ENCODE assay signal across 8 cellular contexts in genomic region chr11:47979378-47980092, GRCh38. TPM values are rescaled to one million over a fixed set of nuclear protein-coding genes. Genes with fewer than 3 reads are reported as not detected.
DNase-seq lines count a peak whose midpoint lies in the region; ATAC-seq and TF ChIP-seq lines count a peak whose summit lies in the region.

No MANE protein-coding gene starts in this region.

- no peak for TF ChIP-seq EP300 in SK-N-SH (IDR thresholded peaks at IDR 0.05; ENCODE audit: borderline replicate concordance in 1 of 2, low read depth in 1 of 2, low read length in 1 of 2)

- H3K79me2 ChIP-seq in SK-N-SH (ENCODE audit: insufficient read depth): peaks cover 37% of the 10 kb centered on the region

- H2AFZ ChIP-seq in SK-N-SH (ENCODE audit: low read depth): peak overlapping the region; percentile 87; the same call in 1 of the 2 replicates

- no peak for TF ChIP-seq RAD21 in SK-N-SH (IDR thresholded peaks at IDR 0.05; ENCODE audit: low read length)

- ATAC-seq in HG02884 (IDR thresholded peaks at IDR 0.05; ENCODE audit: unreplicated experiment) (no peak), HG03196 (IDR thresholded peaks at IDR 0.05; ENCODE audit: unreplicated experiment) (no peak)

- no peak overlapping the region for H3K27ac Mint-ChIP-seq in glutamatergic neuron (ENCODE audit: unreplicated experiment)

- DNase-seq in NCI-H146 (lab: John Stamatoyannopoulos, UW) (peak; percentile 23), NCI-H146 treated with DMSO at 0.1 percent for 48 hours (lab: John Stamatoyannopoulos, UW; ENCODE audit: unreplicated experiment) (no peak), SK-N-SH (peak; percentile 54), glutamatergic neuron (no peak), prostate gland (ENCODE audit: low spot score) (no peak), mucosa of gallbladder (ENCODE audit: low spot score) (no peak)

- H3K4me3 ChIP-seq in SK-N-SH (ENCODE audit: low read depth in 2 of 2, low read length in 1 of 2) (peak overlapping the region; percentile 22 to 70; a peak in 3 of 4 replicates), prostate gland (peak overlapping the region; percentile 72 to 91)

- H3F3A ChIP-seq in SK-N-SH (replicated peaks; ENCODE audit: insufficient read depth): peaks cover 16% of the 10 kb centered on the region

- intact Hi-C loops in prostate gland (cut with DNase I): no loop called here

- H3K4me1 ChIP-seq in SK-N-SH (ENCODE audit: control insufficient read depth in 1 of 2, insufficient read depth in 2 of 2, low read depth in 1 of 2, low read length in 1 of 2) (peaks cover 11 to 22% of the 10 kb centered on the region in 2 experiments; a peak in 2 of 4 replicates), prostate gland (replicated peaks) (peaks cover 2% of the 10 kb centered on the region)

- H3K9me3 Mint-ChIP-seq in glutamatergic neuron (ENCODE audit: unreplicated experiment): peaks cover 2% of the 10 kb centered on the region

- no peak for TF ChIP-seq POLR2A in prostate gland (IDR thresholded peaks at IDR 0.05)

- H3K36me3 Mint-ChIP-seq in glutamatergic neuron (ENCODE audit: unreplicated experiment): no peaks in the 10 kb centered on the region

- H3K27ac ChIP-seq in SK-N-SH (ENCODE audit: low read depth in 2 of 2, low read length in 1 of 2) (peak overlapping the region in 1 of 2 experiments; percentile 50; a peak in 1 of 4 replicates), prostate gland (peak overlapping the region; percentile 87 to 91)

- no peaks in the 10 kb centered on the region for H3K9me2 ChIP-seq in SK-N-SH

- no peaks in the 10 kb centered on the region for H3K9me3 ChIP-seq in SK-N-SH
- no peaks in the 10 kb centered on the region for H3K9me3 ChIP-seq in prostate gland

- no peak for TF ChIP-seq CTCF in SK-N-SH (IDR thresholded peaks at IDR 0.05)
- no peak for TF ChIP-seq CTCF in glutamatergic neuron (IDR thresholded peaks at IDR 0.05; ENCODE audit: partially characterized antibody, unreplicated experiment)
- TF ChIP-seq CTCF in prostate gland (IDR thresholded peaks at IDR 0.05): no peak

- H3K4me1 Mint-ChIP-seq in glutamatergic neuron (ENCODE audit: low read depth, unreplicated experiment): no peaks in the 10 kb centered on the region

- no peaks in the 10 kb centered on the region for H4K20me1 ChIP-seq in SK-N-SH (ENCODE audit: insufficient read depth)

- WGBS in SK-N-SH (ENCODE audit: low lambda C conversion rate): 68% methylated on average over 17 of the region's 19 CpGs
- WGBS in prostate gland: 25% methylated on average over 19 of the region's 19 CpGs

- peak overlapping the region; percentile 67 for H3K9ac ChIP-seq in SK-N-SH

- peak overlapping the region; percentile 62 for H3K4me2 ChIP-seq in SK-N-SH

- H3K4me3 Mint-ChIP-seq in glutamatergic neuron (ENCODE audit: unreplicated experiment): peak overlapping the region; percentile 26

- peaks cover 7% of the 10 kb centered on the region for H3K27me3 Mint-ChIP-seq in glutamatergic neuron (ENCODE audit: unreplicated experiment)

- peaks cover 0 to 8% of the 10 kb centered on the region in 2 experiments for H3K36me3 ChIP-seq in SK-N-SH (replicated peaks in 1 of 2; ENCODE audit: control insufficient read depth in 1 of 2, insufficient read depth in 2 of 2, low read length in 1 of 2)
- H3K36me3 ChIP-seq in prostate gland: no peaks in the 10 kb centered on the region

- CTCF ChIA-PET in SK-N-SH (lab: Yijun Ruan, JAX): interaction anchor here (1.6 kb wide), 1 partner anchor 129 kb away, joined by 5 read pairs; no protein-coding TSS in a partner anchor

- H3K27me3 ChIP-seq in SK-N-SH (ENCODE audit: insufficient read depth) (no peaks in the 10 kb centered on the region), prostate gland (replicated peaks; ENCODE audit: insufficient read depth) (no peaks in the 10 kb centered on the region)

- POLR2A ChIA-PET in SK-N-SH (lab: Yijun Ruan, JAX): interaction anchor here (0.5 kb wide), 1 partner anchor 8 kb away, joined by 3 read pairs; no protein-coding TSS in a partner anchor

TF ChIP-seq in SK-N-SH, 30 proteins besides CTCF, POLR2A, EP300 and RAD21:
- TF ChIP-seq RXRA (IDR thresholded peaks at IDR 0.05; ENCODE audit: borderline replicate concordance, low read depth): no peak
- no peak for TF ChIP-seq SIN3A (IDR thresholded peaks at IDR 0.05; ENCODE audit: borderline replicate concordance, low read depth, low read length)
- TF ChIP-seq FOXM1 (IDR thresholded peaks at IDR 0.05; ENCODE audit: low read depth): no peak
- no peak for TF ChIP-seq TEAD4 (IDR thresholded peaks at IDR 0.05; ENCODE audit: borderline replicate concordance, insufficient read depth)
- no peak for TF ChIP-seq RFX5 (IDR thresholded peaks at IDR 0.05; ENCODE audit: low read length)
- no peak for TF ChIP-seq JUND (IDR thresholded peaks at IDR 0.05)
- TF ChIP-seq FOSL2 (IDR thresholded peaks at IDR 0.05; ENCODE audit: borderline replicate concordance, low read depth): no peak
- TF ChIP-seq, protein P1, sequence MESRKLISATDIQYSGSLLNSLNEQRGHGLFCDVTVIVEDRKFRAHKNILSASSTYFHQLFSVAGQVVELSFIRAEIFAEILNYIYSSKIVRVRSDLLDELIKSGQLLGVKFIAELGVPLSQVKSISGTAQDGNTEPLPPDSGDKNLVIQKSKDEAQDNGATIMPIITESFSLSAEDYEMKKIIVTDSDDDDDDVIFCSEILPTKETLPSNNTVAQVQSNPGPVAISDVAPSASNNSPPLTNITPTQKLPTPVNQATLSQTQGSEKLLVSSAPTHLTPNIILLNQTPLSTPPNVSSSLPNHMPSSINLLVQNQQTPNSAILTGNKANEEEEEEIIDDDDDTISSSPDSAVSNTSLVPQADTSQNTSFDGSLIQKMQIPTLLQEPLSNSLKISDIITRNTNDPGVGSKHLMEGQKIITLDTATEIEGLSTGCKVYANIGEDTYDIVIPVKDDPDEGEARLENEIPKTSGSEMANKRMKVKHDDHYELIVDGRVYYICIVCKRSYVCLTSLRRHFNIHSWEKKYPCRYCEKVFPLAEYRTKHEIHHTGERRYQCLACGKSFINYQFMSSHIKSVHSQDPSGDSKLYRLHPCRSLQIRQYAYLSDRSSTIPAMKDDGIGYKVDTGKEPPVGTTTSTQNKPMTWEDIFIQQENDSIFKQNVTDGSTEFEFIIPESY (IDR thresholded peaks at IDR 0.05; ENCODE audit: borderline replicate concordance, low read depth): no peak
- no peak for TF ChIP-seq TCF12 (IDR thresholded peaks at IDR 0.05)
- no peak for TF ChIP-seq CHD2 (IDR thresholded peaks at IDR 0.05; ENCODE audit: low read length, partially characterized antibody)
- TF ChIP-seq NFIC (IDR thresholded peaks at IDR 0.05; ENCODE audit: borderline replicate concordance): no peak
- no peak for TF ChIP-seq MEF2A (IDR thresholded peaks at IDR 0.05; ENCODE audit: borderline replicate concordance, low read depth)
- TF ChIP-seq, protein P2, sequence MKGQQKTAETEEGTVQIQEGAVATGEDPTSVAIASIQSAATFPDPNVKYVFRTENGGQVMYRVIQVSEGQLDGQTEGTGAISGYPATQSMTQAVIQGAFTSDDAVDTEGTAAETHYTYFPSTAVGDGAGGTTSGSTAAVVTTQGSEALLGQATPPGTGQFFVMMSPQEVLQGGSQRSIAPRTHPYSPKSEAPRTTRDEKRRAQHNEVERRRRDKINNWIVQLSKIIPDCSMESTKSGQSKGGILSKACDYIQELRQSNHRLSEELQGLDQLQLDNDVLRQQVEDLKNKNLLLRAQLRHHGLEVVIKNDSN (IDR thresholded peaks at IDR 0.05; ENCODE audit: borderline replicate concordance, low read depth): no peak
- no peak for TF ChIP-seq RCOR1 (IDR thresholded peaks at IDR 0.05; ENCODE audit: low read length)
- TF ChIP-seq, protein P3, sequence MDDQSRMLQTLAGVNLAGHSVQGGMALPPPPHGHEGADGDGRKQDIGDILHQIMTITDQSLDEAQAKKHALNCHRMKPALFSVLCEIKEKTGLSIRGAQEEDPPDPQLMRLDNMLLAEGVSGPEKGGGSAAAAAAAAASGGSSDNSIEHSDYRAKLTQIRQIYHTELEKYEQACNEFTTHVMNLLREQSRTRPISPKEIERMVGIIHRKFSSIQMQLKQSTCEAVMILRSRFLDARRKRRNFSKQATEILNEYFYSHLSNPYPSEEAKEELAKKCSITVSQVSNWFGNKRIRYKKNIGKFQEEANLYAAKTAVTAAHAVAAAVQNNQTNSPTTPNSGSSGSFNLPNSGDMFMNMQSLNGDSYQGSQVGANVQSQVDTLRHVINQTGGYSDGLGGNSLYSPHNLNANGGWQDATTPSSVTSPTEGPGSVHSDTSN (IDR thresholded peaks at IDR 0.05): no peak
- no peak for TF ChIP-seq SMC3 (IDR thresholded peaks at IDR 0.05; ENCODE audit: low read depth, low read length)
- TF ChIP-seq POLR2AphosphoS5 (IDR thresholded peaks at IDR 0.05; ENCODE audit: low read depth, low read length): no peak
- TF ChIP-seq GABPA (IDR thresholded peaks at IDR 0.05; ENCODE audit: low read depth): no peak
- TF ChIP-seq, protein P4, sequence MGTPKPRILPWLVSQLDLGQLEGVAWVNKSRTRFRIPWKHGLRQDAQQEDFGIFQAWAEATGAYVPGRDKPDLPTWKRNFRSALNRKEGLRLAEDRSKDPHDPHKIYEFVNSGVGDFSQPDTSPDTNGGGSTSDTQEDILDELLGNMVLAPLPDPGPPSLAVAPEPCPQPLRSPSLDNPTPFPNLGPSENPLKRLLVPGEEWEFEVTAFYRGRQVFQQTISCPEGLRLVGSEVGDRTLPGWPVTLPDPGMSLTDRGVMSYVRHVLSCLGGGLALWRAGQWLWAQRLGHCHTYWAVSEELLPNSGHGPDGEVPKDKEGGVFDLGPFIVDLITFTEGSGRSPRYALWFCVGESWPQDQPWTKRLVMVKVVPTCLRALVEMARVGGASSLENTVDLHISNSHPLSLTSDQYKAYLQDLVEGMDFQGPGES (IDR thresholded peaks at IDR 0.05; ENCODE audit: low read depth, low read length): no peak

RNA-seq across cellular contexts. Expression of gene PTPRJ, which starts 0.8 kb away (rescaled TPM):
- polyA plus RNA-seq in SK-N-SH (2012; rRNA removed): 4.5 and 4.7 TPM in 2 replicates
- 5.0 and 5.4 TPM in 2 replicates for polyA plus RNA-seq in SK-N-SH (2012; cell fraction: cytosol; rRNA removed)
- polyA plus RNA-seq in SK-N-SH (2012; cell fraction: nucleus; rRNA removed): 5.6 and 8.6 TPM in 2 replicates
- total RNA-seq in glutamatergic neuron (ENCODE audit: unreplicated experiment) (2.4 TPM), prostate gland (10 to 100 TPM; 24.9 to 48.0 TPM), mucosa of gallbladder (53.4 TPM)

Comparison
In these comparisons a context has a peak if more than half of its experiments do, and no peak if none do; other contexts are left out.
1. DNase-seq: peak in NCI-H146 (single experiment) and SK-N-SH (single experiment); none in NCI-H146 treated with DMSO at 0.1 percent for 48 hours (single experiment), glutamatergic neuron (single experiment), prostate gland (single experiment) and mucosa of gallbladder (single experiment).